ENCODE assay signal across 1 cellular context in genomic region chr14:32847867-32848266, GRCh38.
TF ChIP-seq lines count a peak whose summit lies in the region.

No MANE protein-coding gene starts in this region.

TF ChIP-seq in HepG2, 621 proteins besides CTCF, POLR2A, EP300 and RAD21 (continued from another document):
- no peak for TF ChIP-seq ZNF547 (CRISPR knock-in tag; IDR thresholded peaks at IDR 0.05)
- TF ChIP-seq CHD2 (IDR thresholded peaks at IDR 0.05; ENCODE audit: low read depth, low read length): no peak
- peak; percentile 88 to 92 for TF ChIP-seq MAFK (conservative IDR thresholded peaks at IDR 0.05 in 1 of 2, IDR thresholded peaks at IDR 0.05 in 1 of 2; ENCODE audit: low read length in 2 of 2)
- no peak for TF ChIP-seq TFE3 (CRISPR knock-in tag; IDR thresholded peaks at IDR 0.05)
- TF ChIP-seq PAF1 (CRISPR knock-in tag; IDR thresholded peaks at IDR 0.05): no peak
- TF ChIP-seq RNF2 (conservative IDR thresholded peaks at IDR 0.05; ENCODE audit: low read depth): no peak
TF ChIP-seq in HepG2: peak in this region for 2.
